1 cellular context compared by ENCODE assay signal in genomic region chr9:99072040-99072394, GRCh38.
TF ChIP-seq lines count a peak whose summit lies in the region.

No MANE protein-coding gene starts in this region.

TF ChIP-seq in HepG2, 621 proteins besides CTCF, POLR2A, EP300 and RAD21 (continued from another document):
- TF ChIP-seq ARID4A (CRISPR knock-in tag; IDR thresholded peaks at IDR 0.05; ENCODE audit: borderline replicate concordance), result no peak
- no peak for TF ChIP-seq GABPB1 (CRISPR knock-in tag; IDR thresholded peaks at IDR 0.05)
- TF ChIP-seq HBP1 (CRISPR knock-in tag; IDR thresholded peaks at IDR 0.05; ENCODE audit: low read depth), result no peak
- no peak for TF ChIP-seq ZNF335 (CRISPR knock-in tag; IDR thresholded peaks at IDR 0.05)
- TF ChIP-seq, protein P1, sequence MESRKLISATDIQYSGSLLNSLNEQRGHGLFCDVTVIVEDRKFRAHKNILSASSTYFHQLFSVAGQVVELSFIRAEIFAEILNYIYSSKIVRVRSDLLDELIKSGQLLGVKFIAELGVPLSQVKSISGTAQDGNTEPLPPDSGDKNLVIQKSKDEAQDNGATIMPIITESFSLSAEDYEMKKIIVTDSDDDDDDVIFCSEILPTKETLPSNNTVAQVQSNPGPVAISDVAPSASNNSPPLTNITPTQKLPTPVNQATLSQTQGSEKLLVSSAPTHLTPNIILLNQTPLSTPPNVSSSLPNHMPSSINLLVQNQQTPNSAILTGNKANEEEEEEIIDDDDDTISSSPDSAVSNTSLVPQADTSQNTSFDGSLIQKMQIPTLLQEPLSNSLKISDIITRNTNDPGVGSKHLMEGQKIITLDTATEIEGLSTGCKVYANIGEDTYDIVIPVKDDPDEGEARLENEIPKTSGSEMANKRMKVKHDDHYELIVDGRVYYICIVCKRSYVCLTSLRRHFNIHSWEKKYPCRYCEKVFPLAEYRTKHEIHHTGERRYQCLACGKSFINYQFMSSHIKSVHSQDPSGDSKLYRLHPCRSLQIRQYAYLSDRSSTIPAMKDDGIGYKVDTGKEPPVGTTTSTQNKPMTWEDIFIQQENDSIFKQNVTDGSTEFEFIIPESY (CRISPR knock-in tag; IDR thresholded peaks at IDR 0.05), result no peak
TF ChIP-seq in HepG2: peak in this region for 0.
